12 cellular contexts compared by ENCODE assay signal in the genomic region with DNA sequence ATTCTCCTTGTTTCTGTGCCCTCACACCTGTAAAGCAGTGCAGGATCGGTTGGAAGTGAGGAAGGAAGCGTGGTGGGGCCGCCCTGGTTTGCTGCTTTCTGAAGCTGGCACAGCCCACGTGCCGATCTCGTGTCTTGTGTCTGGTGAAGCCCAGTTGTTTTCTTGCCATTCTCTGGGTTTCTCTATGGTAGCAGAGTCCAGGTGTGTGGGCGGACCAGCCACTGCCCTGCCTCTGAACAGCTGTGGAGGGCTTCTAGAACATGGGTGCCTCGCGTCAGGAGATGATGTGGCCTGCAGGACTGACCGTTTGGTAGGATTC. TPM values are rescaled to one million over a fixed set of nuclear protein-coding genes. Genes with fewer than 3 reads are reported as not detected.
DNase-seq lines count a peak whose midpoint lies in the region; ATAC-seq and TF ChIP-seq lines count a peak whose summit lies in the region.
"Had no signal": no experiment of that assay in that cellular context is flagged by ENCODE, and none has a peak within 500 bp of the region (broad histone marks: within the 10 kb centered on the region; RNA-seq: fewer than 3 reads in every experiment).

No MANE protein-coding gene starts in this region.

- no peaks in the 10 kb centered on the region for H3K9me3 Mint-ChIP-seq in activated CD4-positive, alpha-beta memory T cell treated with anti-CD3 and anti-CD28 coated beads, Interleukin-2, amount 10 ng/mL, durations not matched to agents 7 days and 5 days
- no peaks in the 10 kb centered on the region for H3K9me3 Mint-ChIP-seq in naive B cell

- no peak for TF ChIP-seq CTCF in GM12864 (IDR thresholded peaks at IDR 0.05; ENCODE audit: low read depth, low read length, missing control alignments)
- TF ChIP-seq CTCF in RWPE1 (conservative IDR thresholded peaks at IDR 0.05; ENCODE audit: low read depth): no peak

- CTCF ChIA-PET in activated CD4-positive, alpha-beta memory T cell treated with anti-CD3 and anti-CD28 coated beads, Interleukin-2, amount 10 ng/mL, durations not matched to agents 7 days and 5 days (lab: Charles Lee): interaction anchor here (1.1 to 1.2 kb wide), 2 partner anchors 189 to 240 kb away, joined by 3 read pairs; no protein-coding TSS in a partner anchor
- CTCF ChIA-PET in RWPE1 (lab: Yijun Ruan, JAX): interaction anchor here (0.7 kb wide), 1 partner anchor 257 kb away, joined by 3 read pairs; no protein-coding TSS in a partner anchor

- peak overlapping the region; percentile 44 for H3K4me3 Mint-ChIP-seq in activated CD4-positive, alpha-beta memory T cell treated with anti-CD3 and anti-CD28 coated beads, Interleukin-2, amount 10 ng/mL, durations not matched to agents 7 days and 5 days
- H3K4me3 Mint-ChIP-seq in naive B cell: peak overlapping the region; percentile 42 to 91 (median 75)

- POLR2A ChIA-PET in activated CD4-positive, alpha-beta memory T cell treated with anti-CD3 and anti-CD28 coated beads, Interleukin-2, amount 10 ng/mL, durations not matched to agents 7 days and 5 days (lab: Charles Lee): interaction anchor here (0.9 to 2.4 kb wide), 4 partner anchors 18 to 316 kb away, joined by 3 to 17 read pairs (median 3); no protein-coding TSS in a partner anchor
- POLR2A ChIA-PET in RWPE1 (lab: Yijun Ruan, JAX; ENCODE audit: low non-redundant PET): no interaction called here

- H3K4me2 ChIP-seq in BLaER1 treated with 17β-estradiol and CSF1 and Interleukin-3, amounts not matched to agents 10 nM and 100 nM: peak overlapping the region; percentile 77 to 100 (median 88)

- DNase-seq in GM12864 (ENCODE audit: low read depth): no peak
- no peak for DNase-seq in activated CD4-positive, alpha-beta memory T cell treated with anti-CD3 and anti-CD28 coated beads, Interleukin-2, amount 10 ng/mL, durations not matched to agents 7 days and 5 days
- DNase-seq in naive B cell: no peak
- DNase-seq in RWPE1 (ENCODE audit: low spot score): no peak
- DNase-seq in AML-193 (lab: John Stamatoyannopoulos, UW): no peak
- DNase-seq: NCI-H2171 had no signal

- no peaks in the 10 kb centered on the region for H3K9me3 ChIP-seq in BLaER1 treated with 17β-estradiol and CSF1 and Interleukin-3, amounts not matched to agents 10 nM and 100 nM (replicated peaks in 1 of 11)
- H3K9me3 ChIP-seq: gastroesophageal sphincter had no signal

- H3K4me1 Mint-ChIP-seq in activated CD4-positive, alpha-beta memory T cell treated with anti-CD3 and anti-CD28 coated beads, Interleukin-2, amount 10 ng/mL, durations not matched to agents 7 days and 5 days: peaks cover 77% of the 10 kb centered on the region
- peaks cover 46 to 65% (median 54%) of the 10 kb centered on the region in 3 donors for H3K4me1 Mint-ChIP-seq in naive B cell

- no peak overlapping the region for H3K4me3 ChIP-seq in BLaER1 treated with 17β-estradiol and CSF1 and Interleukin-3, amounts not matched to agents 10 nM and 100 nM
- H3K4me3 ChIP-seq in GM12864 (ENCODE audit: low read depth, low read length): peak overlapping the region; percentile 3; the same call in 1 of the 2 replicates
- H3K4me3 ChIP-seq: gastroesophageal sphincter had no signal

- H3K36me3 ChIP-seq in BLaER1 treated with 17β-estradiol and CSF1 and Interleukin-3, amounts not matched to agents 10 nM and 100 nM: peaks cover 22 to 51% (median 39%) of the 10 kb centered on the region in 11 experiments

- H3K36me3 Mint-ChIP-seq in activated CD4-positive, alpha-beta memory T cell treated with anti-CD3 and anti-CD28 coated beads, Interleukin-2, amount 10 ng/mL, durations not matched to agents 7 days and 5 days (ENCODE audit: low read depth): peaks cover 41% of the 10 kb centered on the region
- peaks cover 5 to 8% of the 10 kb centered on the region in 2 donors for H3K36me3 Mint-ChIP-seq in naive B cell

- ATAC-seq in naive B cell (ENCODE audit: low read depth in 2 of 2) (no peak), GM18502 (IDR thresholded peaks at IDR 0.05; ENCODE audit: poor library complexity, unreplicated experiment) (no peak), GM18867 (IDR thresholded peaks at IDR 0.05; ENCODE audit: unreplicated experiment) (no peak)
- ATAC-seq: gastroesophageal sphincter, HCT116 had no signal

- peaks cover 81 to 93% (median 91%) of the 10 kb centered on the region in 10 experiments for H3K4me1 ChIP-seq in BLaER1 treated with 17β-estradiol and CSF1 and Interleukin-3, amounts not matched to agents 10 nM and 100 nM

- peaks cover 42 to 82% (median 68%) of the 10 kb centered on the region in 11 experiments; a peak in 20 of 22 replicates for H4K20me1 ChIP-seq in BLaER1 treated with 17β-estradiol and CSF1 and Interleukin-3, amounts not matched to agents 10 nM and 100 nM

- H3K9ac ChIP-seq in BLaER1 treated with 17β-estradiol and CSF1 and Interleukin-3, amounts not matched to agents 10 nM and 100 nM: peak overlapping the region in 4 of 11 experiments; percentile 18 to 51 (median 46); a peak in 7 of 22 replicates

- no peaks in the 10 kb centered on the region for H3K27me3 Mint-ChIP-seq in activated CD4-positive, alpha-beta memory T cell treated with anti-CD3 and anti-CD28 coated beads, Interleukin-2, amount 10 ng/mL, durations not matched to agents 7 days and 5 days
- peaks cover 0 to under 1% (median 0%) of the 10 kb centered on the region in 3 donors for H3K27me3 Mint-ChIP-seq in naive B cell

- H3K27me3 ChIP-seq in BLaER1 treated with 17β-estradiol and CSF1 and Interleukin-3, amounts not matched to agents 10 nM and 100 nM: no peaks in the 10 kb centered on the region
- H3K27me3 ChIP-seq: gastroesophageal sphincter had no signal

- peak overlapping the region; percentile 88 for H3K27ac Mint-ChIP-seq in activated CD4-positive, alpha-beta memory T cell treated with anti-CD3 and anti-CD28 coated beads, Interleukin-2, amount 10 ng/mL, durations not matched to agents 7 days and 5 days
- H3K27ac Mint-ChIP-seq in naive B cell: peak overlapping the region; percentile 30 to 97 (median 94)

- peak overlapping the region in 4 of 11 experiments; percentile 16 to 33 (median 23); a peak in 9 of 22 replicates for H3K27ac ChIP-seq in BLaER1 treated with 17β-estradiol and CSF1 and Interleukin-3, amounts not matched to agents 10 nM and 100 nM
- no peak overlapping the region for H3K27ac ChIP-seq in RWPE1
- H3K27ac ChIP-seq: gastroesophageal sphincter, VCaP had no signal

RNA-seq across cellular contexts. Expression of gene ACSF3, which starts 3.8 kb away (rescaled TPM):
- 10 to 100 TPM; 44.4 to 45.3 TPM for total RNA-seq in activated CD4-positive, alpha-beta memory T cell treated with anti-CD3 and anti-CD28 coated beads, Interleukin-2, amount 10 ng/mL, durations not matched to agents 7 days and 5 days
- 10 to 100 TPM; 30.0 to 43.6 (median 33.9) TPM for polyA plus RNA-seq in naive B cell (ENCODE audit: low read depth in 6 of 6)
